In the genomic region with DNA sequence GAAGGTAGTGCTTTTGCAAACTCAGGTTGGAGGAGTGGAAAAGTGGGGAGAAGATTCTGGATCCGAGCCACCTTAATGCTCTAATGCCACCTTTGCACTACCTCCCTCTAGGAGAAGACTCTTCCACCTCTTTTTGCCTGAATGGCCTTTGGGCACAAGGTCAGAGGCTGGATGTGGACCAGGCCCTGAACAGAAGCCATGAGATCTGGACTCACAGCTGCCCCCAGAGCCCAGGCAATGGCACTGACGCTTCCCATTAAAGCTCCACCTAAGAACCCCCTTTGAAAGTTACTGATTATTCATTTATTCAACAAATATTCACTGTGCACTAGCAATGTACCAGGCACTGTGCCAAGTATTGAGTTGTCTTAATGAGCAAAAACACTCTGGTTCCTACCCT, we compare ENCODE assay signal across 1 cellular context.
TF ChIP-seq lines count a peak whose summit lies in the region.

No MANE protein-coding gene starts in this region.

TF ChIP-seq in GM23338, 12 proteins besides CTCF, POLR2A, EP300 and RAD21 (continued from another document):
- TF ChIP-seq, protein P1, sequence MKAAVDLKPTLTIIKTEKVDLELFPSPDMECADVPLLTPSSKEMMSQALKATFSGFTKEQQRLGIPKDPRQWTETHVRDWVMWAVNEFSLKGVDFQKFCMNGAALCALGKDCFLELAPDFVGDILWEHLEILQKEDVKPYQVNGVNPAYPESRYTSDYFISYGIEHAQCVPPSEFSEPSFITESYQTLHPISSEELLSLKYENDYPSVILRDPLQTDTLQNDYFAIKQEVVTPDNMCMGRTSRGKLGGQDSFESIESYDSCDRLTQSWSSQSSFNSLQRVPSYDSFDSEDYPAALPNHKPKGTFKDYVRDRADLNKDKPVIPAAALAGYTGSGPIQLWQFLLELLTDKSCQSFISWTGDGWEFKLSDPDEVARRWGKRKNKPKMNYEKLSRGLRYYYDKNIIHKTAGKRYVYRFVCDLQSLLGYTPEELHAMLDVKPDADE (IDR thresholded peaks at IDR 0.05) = no peak
- TF ChIP-seq, protein P2, sequence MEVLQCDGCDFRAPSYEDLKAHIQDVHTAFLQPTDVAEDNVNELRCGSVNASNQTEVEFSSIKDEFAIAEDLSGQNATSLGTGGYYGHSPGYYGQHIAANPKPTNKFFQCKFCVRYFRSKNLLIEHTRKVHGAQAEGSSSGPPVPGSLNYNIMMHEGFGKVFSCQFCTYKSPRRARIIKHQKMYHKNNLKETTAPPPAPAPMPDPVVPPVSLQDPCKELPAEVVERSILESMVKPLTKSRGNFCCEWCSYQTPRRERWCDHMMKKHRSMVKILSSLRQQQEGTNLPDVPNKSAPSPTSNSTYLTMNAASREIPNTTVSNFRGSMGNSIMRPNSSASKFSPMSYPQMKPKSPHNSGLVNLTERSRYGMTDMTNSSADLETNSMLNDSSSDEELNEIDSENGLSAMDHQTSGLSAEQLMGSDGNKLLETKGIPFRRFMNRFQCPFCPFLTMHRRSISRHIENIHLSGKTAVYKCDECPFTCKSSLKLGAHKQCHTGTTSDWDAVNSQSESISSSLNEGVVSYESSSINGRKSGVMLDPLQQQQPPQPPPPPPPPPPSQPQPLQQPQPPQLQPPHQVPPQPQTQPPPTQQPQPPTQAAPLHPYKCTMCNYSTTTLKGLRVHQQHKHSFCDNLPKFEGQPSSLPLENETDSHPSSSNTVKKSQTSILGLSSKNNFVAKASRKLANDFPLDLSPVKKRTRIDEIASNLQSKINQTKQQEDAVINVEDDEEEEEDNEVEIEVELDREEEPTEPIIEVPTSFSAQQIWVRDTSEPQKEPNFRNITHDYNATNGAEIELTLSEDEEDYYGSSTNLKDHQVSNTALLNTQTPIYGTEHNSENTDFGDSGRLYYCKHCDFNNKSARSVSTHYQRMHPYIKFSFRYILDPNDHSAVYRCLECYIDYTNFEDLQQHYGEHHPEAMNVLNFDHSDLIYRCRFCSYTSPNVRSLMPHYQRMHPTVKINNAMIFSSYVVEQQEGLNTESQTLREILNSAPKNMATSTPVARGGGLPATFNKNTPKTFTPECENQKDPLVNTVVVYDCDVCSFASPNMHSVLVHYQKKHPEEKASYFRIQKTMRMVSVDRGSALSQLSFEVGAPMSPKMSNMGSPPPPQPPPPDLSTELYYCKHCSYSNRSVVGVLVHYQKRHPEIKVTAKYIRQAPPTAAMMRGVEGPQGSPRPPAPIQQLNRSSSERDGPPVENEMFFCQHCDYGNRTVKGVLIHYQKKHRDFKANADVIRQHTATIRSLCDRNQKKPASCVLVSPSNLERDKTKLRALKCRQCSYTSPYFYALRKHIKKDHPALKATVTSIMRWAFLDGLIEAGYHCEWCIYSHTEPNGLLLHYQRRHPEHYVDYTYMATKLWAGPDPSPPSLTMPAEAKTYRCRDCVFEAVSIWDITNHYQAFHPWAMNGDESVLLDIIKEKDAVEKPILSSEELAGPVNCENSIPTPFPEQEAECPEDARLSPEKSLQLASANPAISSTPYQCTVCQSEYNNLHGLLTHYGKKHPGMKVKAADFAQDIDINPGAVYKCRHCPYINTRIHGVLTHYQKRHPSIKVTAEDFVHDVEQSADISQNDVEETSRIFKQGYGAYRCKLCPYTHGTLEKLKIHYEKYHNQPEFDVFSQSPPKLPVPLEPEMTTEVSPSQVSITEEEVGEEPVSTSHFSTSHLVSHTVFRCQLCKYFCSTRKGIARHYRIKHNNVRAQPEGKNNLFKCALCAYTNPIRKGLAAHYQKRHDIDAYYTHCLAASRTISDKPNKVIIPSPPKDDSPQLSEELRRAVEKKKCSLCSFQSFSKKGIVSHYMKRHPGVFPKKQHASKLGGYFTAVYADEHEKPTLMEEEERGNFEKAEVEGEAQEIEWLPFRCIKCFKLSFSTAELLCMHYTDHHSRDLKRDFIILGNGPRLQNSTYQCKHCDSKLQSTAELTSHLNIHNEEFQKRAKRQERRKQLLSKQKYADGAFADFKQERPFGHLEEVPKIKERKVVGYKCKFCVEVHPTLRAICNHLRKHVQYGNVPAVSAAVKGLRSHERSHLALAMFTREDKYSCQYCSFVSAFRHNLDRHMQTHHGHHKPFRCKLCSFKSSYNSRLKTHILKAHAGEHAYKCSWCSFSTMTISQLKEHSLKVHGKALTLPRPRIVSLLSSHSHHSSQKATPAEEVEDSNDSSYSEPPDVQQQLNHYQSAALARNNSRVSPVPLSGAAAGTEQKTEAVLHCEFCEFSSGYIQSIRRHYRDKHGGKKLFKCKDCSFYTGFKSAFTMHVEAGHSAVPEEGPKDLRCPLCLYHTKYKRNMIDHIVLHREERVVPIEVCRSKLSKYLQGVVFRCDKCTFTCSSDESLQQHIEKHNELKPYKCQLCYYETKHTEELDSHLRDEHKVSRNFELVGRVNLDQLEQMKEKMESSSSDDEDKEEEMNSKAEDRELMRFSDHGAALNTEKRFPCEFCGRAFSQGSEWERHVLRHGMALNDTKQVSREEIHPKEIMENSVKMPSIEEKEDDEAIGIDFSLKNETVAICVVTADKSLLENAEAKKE (CRISPR knock-in tag; IDR thresholded peaks at IDR 0.05) = no peak
- no peak for TF ChIP-seq ZNF114 (CRISPR knock-in tag; IDR thresholded peaks at IDR 0.05)
- TF ChIP-seq POLR2AphosphoS5 (IDR thresholded peaks at IDR 0.05; ENCODE audit: low read depth) = no peak
- no peak for TF ChIP-seq JUNB (IDR thresholded peaks at IDR 0.05; ENCODE audit: unreplicated experiment)
- no peak for TF ChIP-seq CREB1 (CRISPR knock-in tag; IDR thresholded peaks at IDR 0.05; ENCODE audit: low read depth)
- TF ChIP-seq, protein P3, sequence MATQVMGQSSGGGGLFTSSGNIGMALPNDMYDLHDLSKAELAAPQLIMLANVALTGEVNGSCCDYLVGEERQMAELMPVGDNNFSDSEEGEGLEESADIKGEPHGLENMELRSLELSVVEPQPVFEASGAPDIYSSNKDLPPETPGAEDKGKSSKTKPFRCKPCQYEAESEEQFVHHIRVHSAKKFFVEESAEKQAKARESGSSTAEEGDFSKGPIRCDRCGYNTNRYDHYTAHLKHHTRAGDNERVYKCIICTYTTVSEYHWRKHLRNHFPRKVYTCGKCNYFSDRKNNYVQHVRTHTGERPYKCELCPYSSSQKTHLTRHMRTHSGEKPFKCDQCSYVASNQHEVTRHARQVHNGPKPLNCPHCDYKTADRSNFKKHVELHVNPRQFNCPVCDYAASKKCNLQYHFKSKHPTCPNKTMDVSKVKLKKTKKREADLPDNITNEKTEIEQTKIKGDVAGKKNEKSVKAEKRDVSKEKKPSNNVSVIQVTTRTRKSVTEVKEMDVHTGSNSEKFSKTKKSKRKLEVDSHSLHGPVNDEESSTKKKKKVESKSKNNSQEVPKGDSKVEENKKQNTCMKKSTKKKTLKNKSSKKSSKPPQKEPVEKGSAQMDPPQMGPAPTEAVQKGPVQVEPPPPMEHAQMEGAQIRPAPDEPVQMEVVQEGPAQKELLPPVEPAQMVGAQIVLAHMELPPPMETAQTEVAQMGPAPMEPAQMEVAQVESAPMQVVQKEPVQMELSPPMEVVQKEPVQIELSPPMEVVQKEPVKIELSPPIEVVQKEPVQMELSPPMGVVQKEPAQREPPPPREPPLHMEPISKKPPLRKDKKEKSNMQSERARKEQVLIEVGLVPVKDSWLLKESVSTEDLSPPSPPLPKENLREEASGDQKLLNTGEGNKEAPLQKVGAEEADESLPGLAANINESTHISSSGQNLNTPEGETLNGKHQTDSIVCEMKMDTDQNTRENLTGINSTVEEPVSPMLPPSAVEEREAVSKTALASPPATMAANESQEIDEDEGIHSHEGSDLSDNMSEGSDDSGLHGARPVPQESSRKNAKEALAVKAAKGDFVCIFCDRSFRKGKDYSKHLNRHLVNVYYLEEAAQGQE (IDR thresholded peaks at IDR 0.05; ENCODE audit: unreplicated experiment) = no peak
- no peak for TF ChIP-seq EZH2phosphoT487 (IDR thresholded peaks at IDR 0.05; ENCODE audit: unreplicated experiment)
- TF ChIP-seq ZNF331 (CRISPR knock-in tag; IDR thresholded peaks at IDR 0.05; ENCODE audit: low read depth) = no peak
- TF ChIP-seq NANOG (IDR thresholded peaks at IDR 0.05; ENCODE audit: borderline replicate concordance) = no peak
- TF ChIP-seq EZH2 (IDR thresholded peaks at IDR 0.05; ENCODE audit: low read depth, unreplicated experiment) = no peak
